Comparison of ENCODE assay signal across 9 cellular contexts in genomic region chr22:31754813-31755212, GRCh38. TPM values are rescaled to one million over a fixed set of nuclear protein-coding genes. Genes with fewer than 3 reads are reported as not detected.
DNase-seq lines count a peak whose midpoint lies in the region; FAIRE-seq and TF ChIP-seq lines count a peak whose summit lies in the region.
"Had no signal": no experiment of that assay in that cellular context is flagged by ENCODE, and none has a peak within 500 bp of the region (broad histone marks: within the 10 kb centered on the region; RNA-seq: fewer than 3 reads in every experiment).

No MANE protein-coding gene starts in this region.

- H3K9me3 ChIP-seq in HUES64 (ENCODE audit: insufficient read depth, low read depth, low read length) (no peaks in the 10 kb centered on the region), mammary epithelial cell (replicated peaks; ENCODE audit: insufficient read depth, low read length) (no peaks in the 10 kb centered on the region), mucosa of rectum (ENCODE audit: control insufficient read depth in 2 of 2, low read length in 2 of 2) (no peaks in the 10 kb centered on the region)

- H2AFZ ChIP-seq in mammary epithelial cell (ENCODE audit: low read depth, low read length), result peak overlapping the region; percentile 95

- peak overlapping the region; percentile 73 for H3K9ac ChIP-seq in HUES64 (ENCODE audit: low read depth, low read length)
- peak overlapping the region; percentile 86 for H3K9ac ChIP-seq in mammary epithelial cell (ENCODE audit: insufficient read depth, low read length)
- H3K9ac ChIP-seq in mucosa of rectum (ENCODE audit: low read depth in 1 of 2, low read length in 2 of 2), result peak overlapping the region; percentile 87 to 92

- H3K27me3 ChIP-seq in HUES64 (ENCODE audit: insufficient read depth, low read length) (no peaks in the 10 kb centered on the region), mammary epithelial cell (ENCODE audit: insufficient read depth, low read length) (no peaks in the 10 kb centered on the region), mucosa of rectum (ENCODE audit: control insufficient read depth in 2 of 2, insufficient read depth in 2 of 2, low read length in 2 of 2) (no peaks in the 10 kb centered on the region)

- POLR2A ChIA-PET in AG04449 (lab: Yijun Ruan, JAX), result interaction anchor here (1.0 kb wide), 1 partner anchor 89 kb away, joined by 4 read pairs; no protein-coding TSS in a partner anchor

- TF ChIP-seq CTCF in AG04449 (IDR thresholded peaks at IDR 0.05; ENCODE audit: insufficient read depth, low read length, missing control alignments) (no peak), mammary epithelial cell (conservative IDR thresholded peaks at IDR 0.05 in 1 of 2, IDR thresholded peaks at IDR 0.05 in 1 of 2; ENCODE audit: extremely low read depth in 1 of 2, insufficient read depth in 1 of 2, low read depth in 1 of 2, low read length in 2 of 2) (no peak), D721Med (IDR thresholded peaks at IDR 0.05; ENCODE audit: insufficient read depth, missing control alignments) (no peak)

- H3K36me3 ChIP-seq in HUES64 (ENCODE audit: insufficient read depth, low read length) (peaks cover 11% of the 10 kb centered on the region; the same call in 1 of the 2 replicates), mammary epithelial cell (ENCODE audit: insufficient read depth, low read length) (no peaks in the 10 kb centered on the region), mucosa of rectum (ENCODE audit: control insufficient read depth in 2 of 2, insufficient read depth in 2 of 2, low read length in 2 of 2) (peaks cover 6 to 13% of the 10 kb centered on the region in 2 donors)

- in situ Hi-C loops in mammary epithelial cell (cut with MboI; ENCODE audit: low sequenced_read_pairs in 2 of 2), result loop anchor here in 1 of 2 donors (10.0 kb wide), 1 partner anchor 90 kb away; the partner anchor contains the start of gene PISD

- H3K27ac ChIP-seq in HUES64 (ENCODE audit: low read depth, low read length), result no peak overlapping the region
- peak overlapping the region; percentile 91 for H3K27ac ChIP-seq in mammary epithelial cell (ENCODE audit: insufficient read depth, low read depth, low read length)
- H3K27ac ChIP-seq in mucosa of rectum (ENCODE audit: low read depth in 2 of 2, low read length in 2 of 2), result no peak overlapping the region

- CTCF ChIA-PET in AG04449 (lab: Yijun Ruan, JAX), result interaction anchor here (1.2 kb wide), 1 partner anchor 214 kb away, joined by 3 read pairs; no protein-coding TSS in a partner anchor
- CTCF ChIA-PET in mammary epithelial cell (lab: Charles Lee; ENCODE audit: low non-redundant PET), result no interaction called here

- H4K20me1 ChIP-seq in mammary epithelial cell (ENCODE audit: insufficient read depth, low read length), result no peaks in the 10 kb centered on the region

- WGBS in HUES64, result 73% methylated on average over 6 of the region's 6 CpGs
- 31% methylated on average over 6 of the region's 6 CpGs for WGBS in mammary epithelial cell (ENCODE audit: low coverage, missing lambda C conversion rate)

- dilution Hi-C loops in mammary epithelial cell (cut with HindIII; ENCODE audit: low sequenced_read_pairs), result loop anchor here (5.0 to 10.0 kb wide), 3 partner anchors 50 to 207 kb away; no protein-coding TSS in a partner anchor

- H3K4me3 ChIP-seq in AG04449 (ENCODE audit: low read depth, low read length) (peak overlapping the region; percentile 88), HUES64 (ENCODE audit: low read length) (peak overlapping the region; percentile 74), mammary epithelial cell (replicated peaks in 1 of 3; ENCODE audit: insufficient read depth in 1 of 3, low read depth in 2 of 3, low read length in 3 of 3) (peak overlapping the region; percentile 82 to 94 (median 87)), mucosa of rectum (ENCODE audit: low read length in 2 of 2) (peak overlapping the region; percentile 97 to 99)

- peak overlapping the region; percentile 85 for H3K4me2 ChIP-seq in mammary epithelial cell (ENCODE audit: insufficient read depth, low read depth, low read length)

- no TSS peak for BruUV-seq in mammary epithelial cell (replicated peaks; lab: Mats Ljungman, UMichigan)

- H3K4me1 ChIP-seq in HUES64 (ENCODE audit: insufficient read depth, low read length) (peaks cover 12% of the 10 kb centered on the region), mammary epithelial cell (ENCODE audit: insufficient read depth, low read length) (peaks cover 26% of the 10 kb centered on the region), mucosa of rectum (ENCODE audit: control insufficient read depth in 2 of 2, insufficient read depth in 2 of 2, low read length in 2 of 2) (peaks cover 20 to 24% of the 10 kb centered on the region in 2 donors)

- intact Hi-C loops in mammary epithelial cell (cut with micrococcal nuclease), result loop anchor here (2.0 to 10.0 kb wide), 4 partner anchors 73 to 193 kb away; partner anchors contain the start of gene YWHAH

- FAIRE-seq in D721Med (lab: Jason Lieb, UNC), result no peak
- FAIRE-seq: endometrium had no signal

- H3K79me2 ChIP-seq in mammary epithelial cell (ENCODE audit: insufficient read depth, low read length), result peaks cover 16% of the 10 kb centered on the region

- DNase-seq in AG04449 (ENCODE audit: low read depth, low spot score) (no peak), mammary epithelial cell (no peak), D721Med (ENCODE audit: insufficient read length, low spot score) (no peak), SW480 (ENCODE audit: low spot score) (no peak), NCI-H2107 treated with DMSO at 0.1 percent for 48 hours (lab: John Stamatoyannopoulos, UW; ENCODE audit: unreplicated experiment) (no peak), islet precursor cell (no peak)

RNA-seq across cellular contexts. Expression of gene DEPDC5, which starts 1.0 kb away (rescaled TPM):
- polyA plus RNA-seq in HUES64 (2013, experiment 1 of 2), result 11.1 TPM
- 8.9 TPM for polyA plus RNA-seq in HUES64 (2013, experiment 2 of 2)
- total RNA-seq in mammary epithelial cell, result 10 to 100 TPM; 14.8 to 23.6 TPM
- 7.2 TPM for polyA plus RNA-seq in mammary epithelial cell
- polyA minus RNA-seq in mammary epithelial cell, result 34.5 TPM

RNA-seq across cellular contexts. Expression of gene PRR14L, which starts 4.9 kb away (rescaled TPM):
- polyA plus RNA-seq in HUES64 (2013, experiment 1 of 2), result 20.1 TPM
- 21.0 TPM for polyA plus RNA-seq in HUES64 (2013, experiment 2 of 2)
- 10 to 100 TPM; 28.7 to 39.3 TPM for total RNA-seq in mammary epithelial cell
- 11.7 TPM for polyA plus RNA-seq in mammary epithelial cell
- polyA minus RNA-seq in mammary epithelial cell, result 83.9 TPM
